ENCODE assay signal across 8 cellular contexts in genomic region chr13:39451860-39452301, GRCh38.
DNase-seq lines count a peak whose midpoint lies in the region; ATAC-seq, FAIRE-seq and TF ChIP-seq lines count a peak whose summit lies in the region.

No MANE protein-coding gene starts in this region.

- H3K4me1 ChIP-seq in GM12878 (ENCODE audit: control insufficient read depth, insufficient read depth, low read length) (no peaks in the 10 kb centered on the region), muscle layer of colon (ENCODE audit: insufficient read depth, low read length) (peaks cover 30% of the 10 kb centered on the region)

- SMC1A ChIA-PET in GM12878 (lab: Charles Lee; ENCODE audit: uncharacterized antibody, unreplicated experiment): interaction anchor here (0.9 to 1.9 kb wide), 13 partner anchors 8 to 307 kb away, joined by 3 to 10 read pairs (median 4); no protein-coding TSS in a partner anchor

- H3K79me2 ChIP-seq in GM12878 (ENCODE audit: control insufficient read depth, insufficient read depth, low read length): no peaks in the 10 kb centered on the region

- no peaks in the 10 kb centered on the region for H4K20me1 ChIP-seq in GM12878 (ENCODE audit: control insufficient read depth, insufficient read depth)

- in situ Hi-C loops in GM12878 (cut with MboI): no loop called here

- FAIRE-seq in GM12878 (lab: Jason Lieb, UNC) (no peak), urothelium cell line (lab: Jason Lieb, UNC) (no peak)

- no peak overlapping the region for H2AFZ ChIP-seq in GM12878 (ENCODE audit: control insufficient read depth, low read depth, low read length)

- peak; percentile 62 for ATAC-seq in GM12878
- ATAC-seq in GM21423 (IDR thresholded peaks at IDR 0.05; ENCODE audit: unreplicated experiment): no peak

- POLR2A ChIA-PET in GM12878 (lab: Charles Lee): interaction anchor here (0.7 to 1.0 kb wide), 2 partner anchors 10 to 49 kb away, joined by 3 read pairs; no protein-coding TSS in a partner anchor

- H3K36me3 ChIP-seq in GM12878 (ENCODE audit: control insufficient read depth in 2 of 2, insufficient read depth in 2 of 2, low read length in 1 of 2): no peaks in the 10 kb centered on the region
- H3K36me3 ChIP-seq in muscle layer of colon (ENCODE audit: insufficient read depth, low read length): no peaks in the 10 kb centered on the region

- no peaks in the 10 kb centered on the region for H3K27me3 ChIP-seq in GM12878 (replicated peaks in 1 of 2; ENCODE audit: control insufficient read depth in 2 of 2, insufficient read depth in 2 of 2, low read length in 1 of 2)
- no peaks in the 10 kb centered on the region for H3K27me3 ChIP-seq in muscle layer of colon (ENCODE audit: control insufficient read depth in 1 of 2, insufficient read depth in 2 of 2, low read length in 2 of 2)

- no peak for TF ChIP-seq POLR2A in GM12878 (IDR thresholded peaks at IDR 0.05; ENCODE audit: low read depth, low read length)

- CTCF ChIA-PET in GM12878 (lab: Yijun Ruan, JAX): interaction anchor here (0.8 to 1.8 kb wide), 6 partner anchors 10 to 178 kb away, joined by 3 to 5 read pairs (median 4); no protein-coding TSS in a partner anchor

- TF ChIP-seq CTCF in GM12878 (IDR thresholded peaks at IDR 0.05 in 2 of 3, conservative IDR thresholded peaks at IDR 0.05 in 1 of 3; ENCODE audit: control insufficient read depth in 2 of 3, extremely low read depth in 1 of 3, insufficient read depth in 1 of 3, low read depth in 3 of 3, low read length in 3 of 3): no peak

- no peak for TF ChIP-seq RAD21 in GM12878 (IDR thresholded peaks at IDR 0.05; ENCODE audit: insufficient read depth, low read depth, low read length)

- H3K9me3 ChIP-seq in GM12878 (replicated peaks; ENCODE audit: control insufficient read depth, insufficient read depth, low read length): no peaks in the 10 kb centered on the region
- no peaks in the 10 kb centered on the region for H3K9me3 ChIP-seq in muscle layer of colon (ENCODE audit: low read length)

- RAD21 ChIA-PET in GM12878 (lab: Charles Lee; ENCODE audit: unreplicated experiment): interaction anchor here (1.0 to 2.1 kb wide), 5 partner anchors 33 to 176 kb away, joined by 3 to 7 read pairs (median 4); no protein-coding TSS in a partner anchor

- intact Hi-C loops in GM12878 (cut with micrococcal nuclease; ENCODE audit: unreplicated experiment): no loop called here

- H3K27ac ChIP-seq in GM12878 (ENCODE audit: control insufficient read depth, insufficient read depth) (no peak overlapping the region), muscle layer of colon (ENCODE audit: low read depth, low read length) (peak overlapping the region; percentile 8)

- no peak overlapping the region for H3K4me3 ChIP-seq in GM12878
- no peak overlapping the region for H3K4me3 ChIP-seq in muscle layer of colon (ENCODE audit: low read depth in 1 of 2, low read length in 2 of 2)

- BruUV-seq in GM12878 (replicated peaks; lab: Mats Ljungman, UMichigan): no TSS peak

- H3K9ac ChIP-seq in GM12878 (ENCODE audit: control insufficient read depth, insufficient read depth, low read length) (no peak overlapping the region), muscle layer of colon (ENCODE audit: low read length) (no peak overlapping the region)

- 20% methylated on average over 4 of the region's 4 CpGs for WGBS in GM12878 (ENCODE audit: insufficient coverage, insufficient replicate concordance, low lambda C conversion rate, missing lambda C conversion rate)

- DNase-seq in DMS153 (lab: John Stamatoyannopoulos, UW) (peak; percentile 45), NCI-H1417 (lab: John Stamatoyannopoulos, UW) (peak in 2 of 3 experiments; percentile 39 to 75), GM12878 (ENCODE audit: low read depth, low spot score) (no peak), NCI-H226 (no peak), urothelium cell line (ENCODE audit: low spot score) (no peak)
- DNase-seq in stimulated activated CD8-positive, alpha-beta memory T cell treated with anti-CD3 and anti-CD28 coated beads, Interleukin-4, amount 100 ng/mL, for 48 hours: no peak

- no peak overlapping the region for H3K4me2 ChIP-seq in GM12878 (ENCODE audit: control insufficient read depth, insufficient read depth)

- TF ChIP-seq EP300 in GM12878 (IDR thresholded peaks at IDR 0.05; ENCODE audit: borderline replicate concordance in 1 of 2, control insufficient read depth in 1 of 2, low read depth in 2 of 2, low read length in 2 of 2): no peak

TF ChIP-seq in GM12878, 131 proteins besides CTCF, POLR2A, EP300 and RAD21 (continues in another document):
- TF ChIP-seq USF1 (IDR thresholded peaks at IDR 0.05; ENCODE audit: borderline replicate concordance, extremely low read length, insufficient read depth, low read depth, low read length) (no peak), GATAD2B (conservative IDR thresholded peaks at IDR 0.05; ENCODE audit: low read depth) (no peak), E2F4 (IDR thresholded peaks at IDR 0.05; ENCODE audit: low read depth, low read length) (no peak), ZNF622 (IDR thresholded peaks at IDR 0.05) (no peak), CEBPB (IDR thresholded peaks at IDR 0.05; ENCODE audit: borderline replicate concordance in 1 of 2, low read depth in 2 of 2, low read length in 2 of 2) (no peak), SIX5 (IDR thresholded peaks at IDR 0.05; ENCODE audit: low read depth, low read length, severe bottlenecking) (no peak), NFYA (IDR thresholded peaks at IDR 0.05; ENCODE audit: borderline replicate concordance, low read depth, low read length) (no peak), CUX1 (IDR thresholded peaks at IDR 0.05; ENCODE audit: insufficient replicate concordance, low read depth, low read length) (no peak), KLF5 (IDR thresholded peaks at IDR 0.05; ENCODE audit: partially characterized antibody) (no peak), IKZF2 (IDR thresholded peaks at IDR 0.05) (peak; percentile 48 to 51; a peak in 2 of 4 replicates), SUZ12 (IDR thresholded peaks at IDR 0.05; ENCODE audit: unreplicated experiment) (no peak), TCF3 (IDR thresholded peaks at IDR 0.05; ENCODE audit: borderline replicate concordance, insufficient read depth, low read depth, low read length) (no peak), SIN3A (IDR thresholded peaks at IDR 0.05; ENCODE audit: low read depth, low read length) (no peak)

Comparison
In these comparisons a context has a peak if more than half of its experiments do, and no peak if none do; other contexts are left out.
1. DNase-seq: peak in DMS153 (single experiment) and NCI-H1417 (2 of 3); none in GM12878 (single experiment), stimulated activated CD8-positive, alpha-beta memory T cell treated with anti-CD3 and anti-CD28 coated beads, Interleukin-4, amount 100 ng/mL, for 48 hours (single experiment), NCI-H226 (single experiment) and urothelium cell line (single experiment).